In genomic region chr20:63439866-63440265, GRCh38 we compare ENCODE assay signal across 30 cellular contexts.
"Had no signal": no experiment of that assay in that cellular context is flagged by ENCODE, and none has a peak within 500 bp of the region (broad histone marks: within the 10 kb centered on the region; RNA-seq: fewer than 3 reads in every experiment).

No MANE protein-coding gene starts in this region.

- H3K27ac ChIP-seq: ascending aorta, cardiac muscle cell, VCaP had no signal

- FAIRE-seq: bronchial epithelial cell, TTC549 had no signal

- H3K4me3 ChIP-seq: ascending aorta, cardiac muscle cell had no signal

- H3K27me3 ChIP-seq: ascending aorta, cardiac muscle cell had no signal

- DNase-seq: activated B cell treated with CpG ODN at 0.5 μM for 24 hours; activated CD4-positive, alpha-beta memory T cell treated with anti-CD3 and anti-CD28 coated beads for 36 hours; activated CD4-positive, alpha-beta T cell treated with anti-CD3 and anti-CD28 coated beads for 4 hours; activated CD4-positive, alpha-beta T cell treated with anti-CD3 and anti-CD28 coated beads, Interleukin-2, amount 10 ng/mL, durations not matched to agents 24 days and 14 days; activated CD4-positive, alpha-beta T cell treated with anti-CD3 and anti-CD28 coated beads, Interleukin-2, amount 50 U/mL, for 1 hour; activated CD4-positive, alpha-beta T cell treated with anti-CD3 and anti-CD28 coated beads, Interleukin-2, amount 50 U/mL, for 4 hours; activated CD4-positive, CD25-positive, alpha-beta regulatory T cell treated with anti-CD3 and anti-CD28 coated beads, Interleukin-2, amount 50 U/mL, for 72 hours; activated CD8-positive, alpha-beta memory T cell treated with anti-CD3 and anti-CD28 coated beads, Interleukin-2, amount 50 U/mL, for 4 hours; activated effector memory CD4-positive, alpha-beta T cell treated with Interleukin-2 at 50 U/mL for 16 hours; activated gamma-delta T cell; activated naive CD4-positive, alpha-beta T cell treated with anti-CD3 and anti-CD28 coated beads, Interleukin-2, amount 10 ng/mL, durations not matched to agents 7 days and 5 days; activated naive CD4-positive, alpha-beta T cell treated with Interleukin-2 at 50 U/mL for 16 hours; activated naive CD8-positive, alpha-beta T cell treated with anti-CD3 and anti-CD28 coated beads, Interleukin-2, amount 10 ng/mL, durations not matched to agents 7 days and 5 days; activated naive CD8-positive, alpha-beta T cell treated with anti-CD3 and anti-CD28 coated beads, Interleukin-2, amount 50 U/mL, for 24 hours; activated T-cell treated with anti-CD3 and anti-CD28 coated beads for 4 hours; activated T-cell treated with anti-CD3 and anti-CD28 coated beads, Interleukin-2, amount 50 U/mL, for 1 hour; activated T-cell treated with anti-CD3 and anti-CD28 coated beads, Interleukin-2, amount 50 U/mL, for 4 hours; amygdala; anterior cingulate cortex; caudate nucleus; cerebellar nuclear complex; T-helper 1 cell; T-helper 2 cell; T-helper 9 cell had no signal

- H3K4me1 ChIP-seq: ascending aorta had no signal

- H3K9me3 ChIP-seq: ascending aorta had no signal

- H3K36me3 ChIP-seq: ascending aorta, cardiac muscle cell had no signal

- ATAC-seq: activated CD8-positive, alpha-beta T cell treated with anti-CD3 and anti-CD28 coated beads for 36 hours; activated naive CD8-positive, alpha-beta T cell treated with anti-CD3 and anti-CD28 coated beads, Interleukin-2, amount 50 U/mL, for 24 hours; activated T-cell treated with anti-CD3 and anti-CD28 coated beads, Interleukin-2, amount 50 U/mL, for 4 hours had no signal
